ENCODE assay signal across 30 cellular contexts in genomic region chr1:41860771-41861170, GRCh38.
"Had no signal": no experiment of that assay in that cellular context is flagged by ENCODE, and none has a peak within 500 bp of the region (broad histone marks: within the 10 kb centered on the region; RNA-seq: fewer than 3 reads in every experiment).

No MANE protein-coding gene starts in this region.

- H3K9me3 ChIP-seq: ascending aorta, ovary, upper lobe of left lung had no signal

- ATAC-seq: activated CD4-positive, CD25-positive, alpha-beta regulatory T cell treated with anti-CD3 and anti-CD28 coated beads, Interleukin-2, amount 50 U/mL, for 24 hours; esophagus mucosa; left cardiac atrium; left ventricle myocardium superior; naive thymus-derived CD4-positive, alpha-beta T cell; sciatic nerve; stimulated activated memory B cell treated with anti-CD40 and anti-IgM and Interleukin-4, amounts not matched to agents 10 μg/mL and 1 μg/mL and 100 μg/mL, for 72 hours; stimulated activated naive CD8-positive, alpha-beta T cell treated with anti-CD3 and anti-CD28 coated beads, Interleukin-15, amount 100 ng/mL, for 72 hours had no signal

- H3K36me3 ChIP-seq: ascending aorta, brain microvascular endothelial cell, ovary, upper lobe of left lung, WERI-Rb-1 had no signal

- DNase-seq: activated CD4-positive, alpha-beta T cell treated with anti-CD3 and anti-CD28 coated beads for 48 hours; activated CD4-positive, alpha-beta T cell treated with anti-CD3 and anti-CD28 coated beads, Interleukin-2, amount 50 U/mL, for 48 hours; activated CD8-positive, alpha-beta memory T cell treated with anti-CD3 and anti-CD28 coated beads for 24 hours; activated gamma-delta T cell; activated naive CD4-positive, alpha-beta T cell treated with anti-CD3 and anti-CD28 coated beads, Interleukin-2, amount 10 ng/mL, durations not matched to agents 7 days and 5 days; activated naive CD8-positive, alpha-beta T cell treated with anti-CD3 and anti-CD28 coated beads, Interleukin-2, amount 10 ng/mL, durations not matched to agents 7 days and 5 days; activated T-cell treated with anti-CD3 and anti-CD28 coated beads, Interleukin-2, amount 50 U/mL, for 1 hour; brain microvascular endothelial cell; endodermal cell; foreskin fibroblast; head of caudate nucleus; left cardiac atrium; left ventricle myocardium superior; midbrain; naive thymus-derived CD4-positive, alpha-beta T cell; ovary; retina; stimulated activated CD4-positive, alpha-beta T cell treated with anti-CD3 and anti-CD28 coated beads, Interleukin-12 subunit alpha, Interleukin-12 subunit beta, amount 100 ng/mL, for 4 hours; stimulated activated CD4-positive, alpha-beta T cell treated with anti-CD3 and anti-CD28 coated beads, Interleukin-4, amount 100 ng/mL, for 4 hours; stimulated activated CD8-positive, alpha-beta memory T cell treated with anti-CD3 and anti-CD28 coated beads, Interleukin-4, amount 100 ng/mL, for 48 hours; stimulated activated naive CD8-positive, alpha-beta T cell treated with anti-CD3 and anti-CD28 coated beads, Interleukin-15, amount 100 ng/mL, for 72 hours; upper lobe of left lung; WERI-Rb-1 had no signal

- H3K4me3 ChIP-seq: ascending aorta, ovary, skin epidermis, upper lobe of left lung had no signal

- H3K9me3 Mint-ChIP-seq: activated naive CD4-positive, alpha-beta T cell treated with anti-CD3 and anti-CD28 coated beads, Interleukin-2, amount 10 ng/mL, durations not matched to agents 7 days and 5 days; activated naive CD8-positive, alpha-beta T cell treated with anti-CD3 and anti-CD28 coated beads, Interleukin-2, amount 10 ng/mL, durations not matched to agents 7 days and 5 days; endodermal cell; stimulated activated memory B cell treated with anti-CD40 and anti-IgM and Interleukin-4, amounts not matched to agents 10 μg/mL and 1 μg/mL and 100 μg/mL, for 72 hours had no signal

- H3K27ac ChIP-seq: ascending aorta, ovary, upper lobe of left lung, WERI-Rb-1 had no signal

- H3K27ac Mint-ChIP-seq: activated naive CD8-positive, alpha-beta T cell treated with anti-CD3 and anti-CD28 coated beads, Interleukin-2, amount 10 ng/mL, durations not matched to agents 7 days and 5 days; endodermal cell; progenitor cell of endocrine pancreas; stimulated activated memory B cell treated with anti-CD40 and anti-IgM and Interleukin-4, amounts not matched to agents 10 μg/mL and 1 μg/mL and 100 μg/mL, for 72 hours; stimulated activated naive CD8-positive, alpha-beta T cell treated with anti-CD3 and anti-CD28 coated beads, Interleukin-15, amount 100 ng/mL, for 72 hours had no signal

- H3K27me3 Mint-ChIP-seq: activated naive CD4-positive, alpha-beta T cell treated with anti-CD3 and anti-CD28 coated beads, Interleukin-2, amount 10 ng/mL, durations not matched to agents 7 days and 5 days; activated naive CD8-positive, alpha-beta T cell treated with anti-CD3 and anti-CD28 coated beads, Interleukin-2, amount 10 ng/mL, durations not matched to agents 7 days and 5 days; naive thymus-derived CD4-positive, alpha-beta T cell; stimulated activated memory B cell treated with anti-CD40 and anti-IgM and Interleukin-4, amounts not matched to agents 10 μg/mL and 1 μg/mL and 100 μg/mL, for 72 hours; stimulated activated naive CD8-positive, alpha-beta T cell treated with anti-CD3 and anti-CD28 coated beads, Interleukin-15, amount 100 ng/mL, for 72 hours had no signal

- H3K36me3 Mint-ChIP-seq: stimulated activated memory B cell treated with anti-CD40 and anti-IgM and Interleukin-4, amounts not matched to agents 10 μg/mL and 1 μg/mL and 100 μg/mL, for 72 hours had no signal

- H3K27me3 ChIP-seq: ascending aorta, brain microvascular endothelial cell, ovary, upper lobe of left lung had no signal

- H3K4me3 Mint-ChIP-seq: activated naive CD4-positive, alpha-beta T cell treated with anti-CD3 and anti-CD28 coated beads, Interleukin-2, amount 10 ng/mL, durations not matched to agents 7 days and 5 days; activated naive CD8-positive, alpha-beta T cell treated with anti-CD3 and anti-CD28 coated beads, Interleukin-2, amount 10 ng/mL, durations not matched to agents 7 days and 5 days; endodermal cell; naive thymus-derived CD4-positive, alpha-beta T cell; stimulated activated memory B cell treated with anti-CD40 and anti-IgM and Interleukin-4, amounts not matched to agents 10 μg/mL and 1 μg/mL and 100 μg/mL, for 72 hours had no signal
